Comparison of ENCODE assay signal across 1 cellular context in the genomic region with DNA sequence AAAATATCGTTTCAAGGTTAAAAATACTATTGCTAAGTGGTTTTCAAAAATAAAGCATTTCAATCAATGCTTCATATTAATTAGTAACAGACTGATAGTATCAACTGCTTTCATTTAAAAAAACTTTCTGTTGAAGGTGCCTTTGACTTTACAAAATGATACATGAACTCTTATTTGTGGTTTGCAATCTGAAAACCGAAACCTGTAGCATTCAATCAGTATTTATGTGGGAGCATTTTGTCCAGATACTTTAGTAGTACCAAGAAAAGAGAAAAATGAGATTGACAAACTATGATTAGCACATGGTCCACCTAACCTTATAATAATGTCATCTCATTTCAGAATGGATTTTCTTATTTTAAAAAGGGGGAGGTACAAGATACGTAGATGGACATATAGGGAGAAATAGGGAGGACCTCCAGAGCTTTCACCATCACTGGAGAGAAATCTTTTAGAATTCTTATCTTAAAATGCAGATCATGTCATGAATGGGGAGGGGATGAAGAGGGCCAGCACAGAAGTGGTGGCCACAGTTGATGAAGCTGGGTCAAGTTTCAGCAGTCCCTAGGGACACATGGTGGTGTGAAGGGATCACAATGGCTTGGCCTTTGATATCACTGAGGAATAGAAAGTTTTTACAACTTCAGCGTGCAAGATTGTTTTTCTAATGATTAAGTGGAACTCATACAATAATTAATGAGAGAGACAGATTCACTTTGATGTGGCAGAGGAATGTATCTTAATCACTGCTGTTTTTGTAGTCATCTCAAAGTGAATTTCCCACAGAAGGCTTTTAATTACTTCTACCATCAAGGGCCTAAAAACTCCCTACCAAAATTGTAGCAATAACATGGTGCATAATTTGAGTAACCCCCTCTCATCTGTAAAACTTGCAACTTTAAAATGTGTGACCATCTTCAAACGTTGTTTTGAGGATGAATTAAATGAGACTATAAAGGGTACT.
TF ChIP-seq lines count a peak whose summit lies in the region.

No MANE protein-coding gene starts in this region.

TF ChIP-seq in GM12878, 131 proteins besides CTCF, POLR2A, EP300 and RAD21 (continued from another document):
- TF ChIP-seq RELB (IDR thresholded peaks at IDR 0.05; ENCODE audit: low read depth) (0 out of 2 replicates have a peak, but pooled peaks have one; percentile 12), MEF2B (IDR thresholded peaks at IDR 0.05; ENCODE audit: partially characterized antibody, poor library complexity, severe bottlenecking) (peak; percentile 87), IKZF2 (IDR thresholded peaks at IDR 0.05) (peak in 1 of 2 experiments; percentile 21; a peak in 1 of 4 replicates), MTA2 (IDR thresholded peaks at IDR 0.05; ENCODE audit: low read depth) (peak; percentile 95), ZNF24 (IDR thresholded peaks at IDR 0.05) (peak; percentile 94), ZBTB40 (IDR thresholded peaks at IDR 0.05; ENCODE audit: borderline replicate concordance) (no peak), CREB1 (IDR thresholded peaks at IDR 0.05; ENCODE audit: low read depth) (no peak)
